2 cellular contexts compared by ENCODE assay signal in genomic region chr2:166011660-166012059, GRCh38.
A peak's percentile ranks its signal among the peaks of the same experiment; 100 is the strongest.
TF ChIP-seq lines count a peak whose summit lies in the region.

No MANE protein-coding gene starts in this region.

TF ChIP-seq in HepG2, 621 proteins besides CTCF, POLR2A, EP300 and RAD21:
- TF ChIP-seq MAFF (IDR thresholded peaks at IDR 0.05; ENCODE audit: low read depth, low read length) = peak; percentile 55; the same call in 1 of the 2 replicates
- peak; percentile 72 to 81 for TF ChIP-seq MAFK (conservative IDR thresholded peaks at IDR 0.05 in 1 of 2, IDR thresholded peaks at IDR 0.05 in 1 of 2; ENCODE audit: low read length in 2 of 2)
- TF ChIP-seq THAP8 (CRISPR knock-in tag; IDR thresholded peaks at IDR 0.05; ENCODE audit: borderline replicate concordance) = no peak
- no peak for TF ChIP-seq SIN3B (IDR thresholded peaks at IDR 0.05; ENCODE audit: low read length)
- TF ChIP-seq TP53 (CRISPR knock-in tag; conservative IDR thresholded peaks at IDR 0.05) = no peak
- TF ChIP-seq PATZ1 (CRISPR knock-in tag; IDR thresholded peaks at IDR 0.05) = no peak
- no peak for TF ChIP-seq DBP (CRISPR knock-in tag; IDR thresholded peaks at IDR 0.05; ENCODE audit: not compliant biosample characterization)
TF ChIP-seq in HepG2: peak in this region for 2.

TF ChIP-seq in K562, 482 proteins besides CTCF, POLR2A, EP300 and RAD21 (continues in another document):
- TF ChIP-seq EZH2 (IDR thresholded peaks at IDR 0.05; ENCODE audit: borderline replicate concordance, low read depth, low read length) (no peak), E2F6 (IDR thresholded peaks at IDR 0.05; ENCODE audit: borderline replicate concordance in 1 of 2, extremely low read depth in 1 of 2, insufficient read depth in 1 of 2, insufficient read length in 1 of 2, low read depth in 1 of 2, low read length in 1 of 2, poor library complexity in 1 of 2, severe bottlenecking in 1 of 2) (no peak), PATZ1 (CRISPR knock-in tag; IDR thresholded peaks at IDR 0.05; ENCODE audit: borderline replicate concordance) (no peak), MTA1 (IDR thresholded peaks at IDR 0.05; ENCODE audit: borderline replicate concordance) (no peak), ZFX (CRISPR knock-in tag; IDR thresholded peaks at IDR 0.05) (no peak), ZBTB2 (IDR thresholded peaks at IDR 0.05) (no peak), MAFG (tag; conservative IDR thresholded peaks at IDR 0.05) (0 out of 2 replicates have a peak, but pooled peaks have one; percentile 22), CHD7 (IDR thresholded peaks at IDR 0.05; ENCODE audit: low read depth, low read length) (no peak), ZNF445 (CRISPR knock-in tag; IDR thresholded peaks at IDR 0.05; ENCODE audit: low read depth) (no peak), ZNF717 (CRISPR knock-in tag; IDR thresholded peaks at IDR 0.05) (no peak), NCOA6 (IDR thresholded peaks at IDR 0.05) (no peak), RBM39 (optimal IDR thresholded peaks at IDR 0.05; ENCODE audit: low read depth, low read length) (no peak), ATF7 (IDR thresholded peaks at IDR 0.05) (no peak), ZNF23 (CRISPR knock-in tag; IDR thresholded peaks at IDR 0.05) (no peak), ZNF740 (CRISPR knock-in tag; IDR thresholded peaks at IDR 0.05) (no peak), ZNF740 (tag; IDR thresholded peaks at IDR 0.05) (no peak), MAFF (IDR thresholded peaks at IDR 0.05; ENCODE audit: low read length) (peak; percentile 20; the same call in 1 of the 2 replicates), HMGXB4 (CRISPR knock-in tag; IDR thresholded peaks at IDR 0.05) (no peak), BCLAF1 (IDR thresholded peaks at IDR 0.05; ENCODE audit: borderline replicate concordance in 1 of 2, control insufficient read depth in 1 of 2, low read depth in 2 of 2, low read length in 1 of 2) (no peak), ZNF408 (CRISPR knock-in tag; IDR thresholded peaks at IDR 0.05; ENCODE audit: low read depth) (no peak), ZNF644 (tag; IDR thresholded peaks at IDR 0.05; ENCODE audit: low read depth) (no peak), C11orf30 (IDR thresholded peaks at IDR 0.05; ENCODE audit: low read depth) (peak; percentile 55; the same call in 1 of the 2 replicates), NONO (IDR thresholded peaks at IDR 0.05; ENCODE audit: low read depth in 2 of 2, low read length in 1 of 2) (no peak), MITF (IDR thresholded peaks at IDR 0.05) (no peak), TEAD2 (tag; IDR thresholded peaks at IDR 0.05) (no peak), ZNF639 (CRISPR knock-in tag; conservative IDR thresholded peaks at IDR 0.05 in 1 of 2, IDR thresholded peaks at IDR 0.05 in 1 of 2) (no peak)
